1 cellular context compared by ENCODE assay signal in genomic region chr1:110084226-110085078, GRCh38.
TF ChIP-seq lines count a peak whose summit lies in the region.

No MANE protein-coding gene starts in this region.

TF ChIP-seq in IMR-90, 13 proteins besides CTCF, POLR2A, EP300 and RAD21 (continued from another document):
- no peak for TF ChIP-seq ELK1 (IDR thresholded peaks at IDR 0.05; ENCODE audit: borderline replicate concordance, low read depth, low read length)
